Comparison of ENCODE assay signal across 17 cellular contexts in genomic region chr5:166073921-166074838, GRCh38.
A peak's percentile ranks its signal among the peaks of the same experiment; 100 is the strongest.
DNase-seq lines count a peak whose midpoint lies in the region; ATAC-seq and TF ChIP-seq lines count a peak whose summit lies in the region.
"Had no signal": no experiment of that assay in that cellular context is flagged by ENCODE, and none has a peak within 500 bp of the region (broad histone marks: within the 10 kb centered on the region; RNA-seq: fewer than 3 reads in every experiment).

No MANE protein-coding gene starts in this region.

- H3K9me3 ChIP-seq in BLaER1 (no peaks in the 10 kb centered on the region; the same call in 1 of the 2 replicates), HUES48 (ENCODE audit: control insufficient read depth, insufficient read depth, low read length) (no peaks in the 10 kb centered on the region), endodermal cell (ENCODE audit: control insufficient read depth, low read length) (no peaks in the 10 kb centered on the region), ovary (no peaks in the 10 kb centered on the region)
- H3K9me3 ChIP-seq: Caco-2, MG63 had no signal

- no peaks in the 10 kb centered on the region for H3K36me3 Mint-ChIP-seq in endodermal cell (ENCODE audit: low read depth)

- intact Hi-C loops in ovary (cut with DNase I) = no loop called here

- H4K20me1 ChIP-seq in BLaER1 = no peaks in the 10 kb centered on the region

- H3K27ac ChIP-seq in BLaER1 = peak overlapping the region; percentile 70
- peak overlapping the region; percentile 97 for H3K27ac ChIP-seq in HUES48 (ENCODE audit: low read depth, low read length)
- peak overlapping the region; percentile 30 for H3K27ac ChIP-seq in endodermal cell (ENCODE audit: low read depth, low read length)
- no peak overlapping the region for H3K27ac ChIP-seq in ovary
- H3K27ac ChIP-seq: C4-2B had no signal

- H3K4me1 ChIP-seq in BLaER1 (peaks cover 81% of the 10 kb centered on the region), HUES48 (ENCODE audit: control insufficient read depth, insufficient read depth, low read length) (peaks cover 51% of the 10 kb centered on the region), endodermal cell (ENCODE audit: control insufficient read depth, insufficient read depth, low read length) (no peaks in the 10 kb centered on the region), ovary (ENCODE audit: insufficient read depth) (no peaks in the 10 kb centered on the region)
- H3K4me1 ChIP-seq: Caco-2 had no signal

- H3K9me3 Mint-ChIP-seq in endodermal cell = no peaks in the 10 kb centered on the region

- H3K9ac ChIP-seq in BLaER1 (no peak overlapping the region; the same call in 1 of the 2 replicates), HUES48 (ENCODE audit: low read depth, low read length) (peak overlapping the region; percentile 9; the same call in 1 of the 2 replicates), endodermal cell (ENCODE audit: extremely low read depth, low read length, poor library complexity, severe bottlenecking) (no peak overlapping the region)

- TF ChIP-seq POLR2A in ovary (IDR thresholded peaks at IDR 0.05) = no peak

- H3K27ac Mint-ChIP-seq in endodermal cell = peak overlapping the region; percentile 84

- ATAC-seq in HG02973 (IDR thresholded peaks at IDR 0.05; ENCODE audit: unreplicated experiment) = no peak
- ATAC-seq: GM12878 had no signal

- H3K27me3 ChIP-seq in BLaER1 (no peaks in the 10 kb centered on the region), HUES48 (ENCODE audit: control insufficient read depth, insufficient read depth, low read length) (no peaks in the 10 kb centered on the region), endodermal cell (ENCODE audit: control insufficient read depth, insufficient read depth, low read length, poor library complexity, severe bottlenecking) (no peaks in the 10 kb centered on the region), ovary (no peaks in the 10 kb centered on the region)
- H3K27me3 ChIP-seq: MG63 had no signal

- 25% methylated on average over 6 of the region's 6 CpGs; no CpG with 5 or more reads in 1 of the 2 experiments for WGBS in endodermal cell (ENCODE audit: insufficient coverage in 1 of 2, insufficient read length in 1 of 2), 2 experiments
- WGBS in ovary, 3 donors = 45 to 52% (median 52%) methylated on average over 6 of the region's 6 CpGs

- peak overlapping the region; percentile 30 for H3K4me3 Mint-ChIP-seq in endodermal cell

- TF ChIP-seq CTCF in endodermal cell (conservative IDR thresholded peaks at IDR 0.05) = no peak
- no peak for TF ChIP-seq CTCF in ovary (IDR thresholded peaks at IDR 0.05)

- peaks cover 44% of the 10 kb centered on the region for H3K4me1 Mint-ChIP-seq in endodermal cell

- no peak for TF ChIP-seq EP300 in ovary (IDR thresholded peaks at IDR 0.05)

- DNase-seq in endodermal cell = peak; percentile 70
- DNase-seq in iPS-NIHi11 (ENCODE audit: low spot score) = peak; percentile 61
- DNase-seq in NCI-H345 (lab: John Stamatoyannopoulos, UW) = no peak
- no peak for DNase-seq in NCI-H2171 treated with DMSO at 0.1 percent for 48 hours (lab: John Stamatoyannopoulos, UW)
- DNase-seq in ovary = no peak
- DNase-seq: 8988T, Caco-2, MG63, NCI-H1930, NCI-H2171, NCI-H524, SIG-M5 had no signal

- H3K4me2 ChIP-seq in BLaER1 = peak overlapping the region; percentile 74

- H3K27me3 Mint-ChIP-seq in endodermal cell (ENCODE audit: insufficient read depth) = no peaks in the 10 kb centered on the region

- H3K4me3 ChIP-seq in BLaER1 = no peak overlapping the region
- peak overlapping the region; percentile 49 for H3K4me3 ChIP-seq in HUES48 (ENCODE audit: low read depth, low read length)
- no peak overlapping the region for H3K4me3 ChIP-seq in endodermal cell (ENCODE audit: low read length)
- no peak overlapping the region for H3K4me3 ChIP-seq in ovary
- H3K4me3 ChIP-seq: GM12878, MG63 had no signal

- H3K36me3 ChIP-seq in BLaER1 (no peaks in the 10 kb centered on the region), HUES48 (ENCODE audit: control insufficient read depth, insufficient read depth, low read length) (no peaks in the 10 kb centered on the region), endodermal cell (ENCODE audit: control insufficient read depth, insufficient read depth, low read length) (no peaks in the 10 kb centered on the region), ovary (no peaks in the 10 kb centered on the region)
- H3K36me3 ChIP-seq: MG63 had no signal

Comparison
In these comparisons a context has a peak if more than half of its experiments do, and no peak if none do; other contexts are left out.
1. H3K27ac ChIP-seq: peak in BLaER1 (single experiment), HUES48 (single experiment) and endodermal cell (single experiment); none in ovary (0 of 2).
2. DNase-seq: peak in endodermal cell (single experiment) and iPS-NIHi11 (single experiment); none in NCI-H345 (single experiment), NCI-H2171 treated with DMSO at 0.1 percent for 48 hours (single experiment) and ovary (0 of 5).